8 cellular contexts compared by ENCODE assay signal in genomic region chr1:169893645-169894423, GRCh38. TPM values are rescaled to one million over a fixed set of nuclear protein-coding genes. Genes with fewer than 3 reads are reported as not detected.
DNase-seq lines count a peak whose midpoint lies in the region; ATAC-seq and TF ChIP-seq lines count a peak whose summit lies in the region.

SCYL3 (minus strand) TSS chr1:169893896; CDS start chr1:169888840, 5,056 bp downstream.

- H3K9me3 Mint-ChIP-seq in H9 (no peaks in the 10 kb centered on the region), nephron progenitor cell (no peaks in the 10 kb centered on the region)
- H3K9me3 Mint-ChIP-seq in stimulated activated naive CD8-positive, alpha-beta T cell treated with anti-CD3 and anti-CD28 coated beads, Interleukin-15, amount 100 ng/mL, for 72 hours = peaks cover 0 to 5% of the 10 kb centered on the region in 2 donors

- H3K36me3 Mint-ChIP-seq in H9 (ENCODE audit: insufficient read depth in 1 of 3, low read depth in 3 of 3) (no peaks in the 10 kb centered on the region), nephron progenitor cell (ENCODE audit: low read depth) (no peaks in the 10 kb centered on the region)

- H3K23me2 ChIP-seq in H9 (ENCODE audit: insufficient read length, low read depth, low read length, poor library complexity, severe bottlenecking) = peaks cover 7% of the 10 kb centered on the region

- peak within 1 kb of the TSS; percentile 79 for H3K4me3 ChIP-seq in MG63

- no peak within 1 kb of the TSS; the same call in 1 of the 2 replicates for H3K4ac ChIP-seq in H9 (ENCODE audit: low read depth, low read length)

- H3K4me1 ChIP-seq in H9 (ENCODE audit: insufficient read depth, low read length) = no peaks in the 10 kb centered on the region; the same call in 1 of the 2 replicates

- no peak within 1 kb of the TSS for H2AK5ac ChIP-seq in H9 (ENCODE audit: insufficient read length, low read length)

- H4K91ac ChIP-seq in H9 (ENCODE audit: insufficient read length, low read depth, low read length) = no peak within 1 kb of the TSS

- peak within 1 kb of the TSS; percentile 46 for H2BK20ac ChIP-seq in H9 (ENCODE audit: low read depth, low read length, poor library complexity, severe bottlenecking)

- no peak within 1 kb of the TSS for H2BK12ac ChIP-seq in H9 (ENCODE audit: insufficient read length, low read depth, low read length)

- peak within 1 kb of the TSS; percentile 99 for H3K14ac ChIP-seq in H9 (ENCODE audit: insufficient read depth, low read length)

- peak within 1 kb of the TSS; percentile 100 for H3K27ac Mint-ChIP-seq in H9
- peak within 1 kb of the TSS; percentile 100 for H3K27ac Mint-ChIP-seq in nephron progenitor cell
- H3K27ac Mint-ChIP-seq in stimulated activated naive CD8-positive, alpha-beta T cell treated with anti-CD3 and anti-CD28 coated beads, Interleukin-15, amount 100 ng/mL, for 72 hours = peak within 1 kb of the TSS; percentile 100

- H3K56ac ChIP-seq in H9 (ENCODE audit: insufficient read length, low read depth, low read length) = peak within 1 kb of the TSS; percentile 86

- H3K27me3 ChIP-seq in H9 (ENCODE audit: insufficient read depth, low read length) = no peaks in the 10 kb centered on the region
- peaks cover 5% of the 10 kb centered on the region; the same call in 1 of the 2 replicates for H3K27me3 ChIP-seq in MG63

- H3K9ac ChIP-seq in H9 (ENCODE audit: extremely low read depth, insufficient read length, low read length) = peak within 1 kb of the TSS; percentile 95

- peak within 1 kb of the TSS; percentile 85 for H2AFZ ChIP-seq in H9 (ENCODE audit: low read length)

- peak; percentile 98 for DNase-seq in ELR (ENCODE audit: low read depth)
- peak; percentile 97 for DNase-seq in H9
- peak; percentile 95 for DNase-seq in MG63
- peak; percentile 95 for DNase-seq in SHP77 treated with DMSO at 0.1 percent for 48 hours (lab: John Stamatoyannopoulos, UW)
- peak; percentile 76 for DNase-seq in activated gamma-delta T cell (lab: John Stamatoyannopoulos, UW)
- peak; percentile 97 for DNase-seq in fibroblast of the conjunctiva (ENCODE audit: low read depth)
- peak; percentile 86 for DNase-seq in nephron progenitor cell
- peak; percentile 91 to 94 for DNase-seq in stimulated activated naive CD8-positive, alpha-beta T cell treated with anti-CD3 and anti-CD28 coated beads, Interleukin-15, amount 100 ng/mL, for 72 hours

- H3K36me3 ChIP-seq in MG63 = no peaks in the 10 kb centered on the region

- peak within 1 kb of the TSS; percentile 13 for H3K27ac ChIP-seq in H9 (ENCODE audit: insufficient read length, low read depth, low read length)

- peak within 1 kb of the TSS; percentile 96 for H4K5ac ChIP-seq in H9 (ENCODE audit: insufficient read length, low read depth, low read length)

- H3K4me3 Mint-ChIP-seq in H9 = peak within 1 kb of the TSS; percentile 83 to 91
- peak within 1 kb of the TSS; percentile 97 for H3K4me3 Mint-ChIP-seq in nephron progenitor cell
- peak within 1 kb of the TSS; percentile 90 to 96 for H3K4me3 Mint-ChIP-seq in stimulated activated naive CD8-positive, alpha-beta T cell treated with anti-CD3 and anti-CD28 coated beads, Interleukin-15, amount 100 ng/mL, for 72 hours

- peak within 1 kb of the TSS; percentile 85 for H3T11ph ChIP-seq in H9 (ENCODE audit: low read length)

- no peak within 1 kb of the TSS for H2BK15ac ChIP-seq in H9 (ENCODE audit: low read depth, low read length)

- H3K4me2 ChIP-seq in H9 (ENCODE audit: insufficient read depth, insufficient read length, low read length) = peak within 1 kb of the TSS; percentile 91

- H4K8ac ChIP-seq in H9 (replicated peaks; ENCODE audit: insufficient read length, low read depth, low read length) = no peak within 1 kb of the TSS

- no peaks in the 10 kb centered on the region for H3K27me3 Mint-ChIP-seq in H9 (ENCODE audit: low read depth)
- H3K27me3 Mint-ChIP-seq in nephron progenitor cell (ENCODE audit: low read depth, poor library complexity) = peaks cover 10% of the 10 kb centered on the region
- H3K27me3 Mint-ChIP-seq in stimulated activated naive CD8-positive, alpha-beta T cell treated with anti-CD3 and anti-CD28 coated beads, Interleukin-15, amount 100 ng/mL, for 72 hours = peaks cover 14% of the 10 kb centered on the region

- peak within 1 kb of the TSS; percentile 95 for H2BK5ac ChIP-seq in H9 (ENCODE audit: insufficient read length, low read length)

- H3K79me1 ChIP-seq in H9 (ENCODE audit: insufficient read depth, low read depth, low read length, poor library complexity, severe bottlenecking) = no peaks in the 10 kb centered on the region

- peak within 1 kb of the TSS; percentile 99 for H3K18ac ChIP-seq in H9 (ENCODE audit: insufficient read length, low read depth, low read length)

- H3K4me1 Mint-ChIP-seq in H9 (peaks cover 54 to 57% of the 10 kb centered on the region in 2 experiments), nephron progenitor cell (peaks cover 37% of the 10 kb centered on the region)
- H3K4me1 Mint-ChIP-seq in stimulated activated naive CD8-positive, alpha-beta T cell treated with anti-CD3 and anti-CD28 coated beads, Interleukin-15, amount 100 ng/mL, for 72 hours = peaks cover 54% of the 10 kb centered on the region

- no CpG with 5 or more reads among the region's 52 CpGs for WGBS in H9 (ENCODE audit: extremely low coverage, insufficient read length, low lambda C conversion rate)

- ATAC-seq in stimulated activated naive CD8-positive, alpha-beta T cell treated with anti-CD3 and anti-CD28 coated beads, Interleukin-15, amount 100 ng/mL, for 72 hours = peak; percentile 88

- no peaks in the 10 kb centered on the region for H3K9me3 ChIP-seq in H9 (ENCODE audit: control insufficient read depth, low read depth, low read length)
- H3K9me3 ChIP-seq in MG63 = no peaks in the 10 kb centered on the region

- no peak within 1 kb of the TSS for H2BK120ac ChIP-seq in H9 (ENCODE audit: low read depth, low read length, poor library complexity, severe bottlenecking)

- TF ChIP-seq CTCF in H9 (conservative IDR thresholded peaks at IDR 0.05) = no peak
- TF ChIP-seq CTCF in nephron progenitor cell (IDR thresholded peaks at IDR 0.05) = no peak

- H3K23ac ChIP-seq in H9 (ENCODE audit: insufficient read length, low read depth, low read length) = no peak within 1 kb of the TSS

- peaks cover 2% of the 10 kb centered on the region; the same call in 1 of the 2 replicates for H3K79me2 ChIP-seq in H9 (ENCODE audit: insufficient read depth, low read length)

- no peaks in the 10 kb centered on the region for H4K20me1 ChIP-seq in H9 (ENCODE audit: control insufficient read depth, insufficient read depth, insufficient read length)

RNA-seq across cellular contexts. Expression of gene SCYL3, which starts in this region (rescaled TPM):
- 3.6 and 3.9 TPM in 2 replicates for total RNA-seq in H9 (2021)
- 4.4 TPM in 2 replicates for total RNA-seq in MG63 (2014; rRNA removed; shearing (Covaris generic); ENCODE audit: low replicate concordance)

Comparison
In these comparisons a context has a peak if more than half of its experiments do, and no peak if none do; other contexts are left out.
1. Peak in every context shown above with its lines: DNase-seq, ATAC-seq, H3K4me3 ChIP-seq and H3K27ac ChIP-seq.